ENCODE assay signal across 1 cellular context in genomic region chr22:38098410-38099249, GRCh38.
TF ChIP-seq lines count a peak whose summit lies in the region.

No MANE protein-coding gene starts in this region.

TF ChIP-seq in IMR-90, 13 proteins besides CTCF, POLR2A, EP300 and RAD21 (continued from another document):
- TF ChIP-seq ELK1 (IDR thresholded peaks at IDR 0.05; ENCODE audit: borderline replicate concordance, low read depth, low read length) (no peak), FOS (IDR thresholded peaks at IDR 0.05; ENCODE audit: low read depth, low read length) (no peak), SMC3 (IDR thresholded peaks at IDR 0.05; ENCODE audit: low read depth, low read length) (no peak), USF2 (IDR thresholded peaks at IDR 0.05; ENCODE audit: low read depth, low read length) (no peak), CEBPB (IDR thresholded peaks at IDR 0.05; ENCODE audit: low read depth, low read length) (no peak), MAFK (IDR thresholded peaks at IDR 0.05; ENCODE audit: low read depth, low read length) (no peak), NFE2L2 (IDR thresholded peaks at IDR 0.05; ENCODE audit: low read depth, low read length) (no peak), MAZ (IDR thresholded peaks at IDR 0.05; ENCODE audit: borderline replicate concordance, low read depth, low read length) (no peak), BHLHE40 (IDR thresholded peaks at IDR 0.05; ENCODE audit: low read depth, low read length) (no peak), RFX5 (IDR thresholded peaks at IDR 0.05; ENCODE audit: low read depth, low read length) (no peak), RCOR1 (IDR thresholded peaks at IDR 0.05; ENCODE audit: insufficient replicate concordance, low read length) (no peak)
